8 cellular contexts compared by ENCODE assay signal in the genomic region with DNA sequence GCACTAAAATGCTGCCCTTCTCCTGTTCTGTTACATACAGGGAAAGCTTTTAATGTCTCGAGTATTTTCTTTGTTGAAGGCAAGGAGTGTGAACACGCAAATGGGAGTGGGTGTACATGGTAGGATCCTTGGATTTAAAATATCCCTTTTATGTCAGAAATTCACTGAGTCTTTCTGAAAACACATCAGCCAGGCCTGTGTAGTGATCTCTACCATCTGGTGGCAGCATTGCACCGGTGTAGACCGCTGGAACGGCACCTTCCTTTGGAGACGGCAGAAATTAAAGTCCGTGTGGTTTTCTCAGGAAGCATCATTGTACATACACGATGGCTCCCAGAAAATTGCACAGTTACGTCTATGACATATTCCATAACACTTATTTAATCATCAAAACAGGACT.
DNase-seq lines count a peak whose midpoint lies in the region; ATAC-seq and TF ChIP-seq lines count a peak whose summit lies in the region.

No MANE protein-coding gene starts in this region.

- peak; percentile 56 for DNase-seq in activated CD4-positive, alpha-beta T cell treated with anti-CD3 and anti-CD28 coated beads, Interleukin-2, amount 10 ng/mL, durations not matched to agents 24 days and 14 days
- DNase-seq in activated CD4-positive, alpha-beta T cell treated with anti-CD3 and anti-CD28 coated beads, Interleukin-2, amount 50 U/mL, for 1 hour: no peak
- peak; percentile 35 for DNase-seq in NCI-H1694 (lab: John Stamatoyannopoulos, UW)
- DNase-seq in anterior cingulate cortex (lab: John Stamatoyannopoulos, UW): peak in 34 of 58 donors; percentile 1 to 61 (median 16)
- peak; percentile 81 for DNase-seq in neural progenitor cell (ENCODE audit: low spot score)
- DNase-seq in OCI-M2 (lab: John Stamatoyannopoulos, UW; ENCODE audit: unreplicated experiment): no peak
- no peak for DNase-seq in stimulated activated effector memory CD8-positive, alpha-beta T cell treated with anti-CD3 and anti-CD28 coated beads, Interleukin-12 subunit alpha, Interleukin-12 subunit beta, amount 100 ng/mL, for 72 hours (ENCODE audit: low spot score in 2 of 2)

- H3K4me2 ChIP-seq in neural progenitor cell: no peak overlapping the region

- H3K4me1 Mint-ChIP-seq in activated CD4-positive, alpha-beta T cell treated with anti-CD3 and anti-CD28 coated beads, Interleukin-2, amount 10 ng/mL, durations not matched to agents 24 days and 14 days: no peaks in the 10 kb centered on the region
- peaks cover 22% of the 10 kb centered on the region for H3K4me1 Mint-ChIP-seq in neural progenitor cell
- H3K4me1 Mint-ChIP-seq in stimulated activated effector memory CD8-positive, alpha-beta T cell treated with anti-CD3 and anti-CD28 coated beads, Interleukin-12 subunit alpha, Interleukin-12 subunit beta, amount 100 ng/mL, for 72 hours: no peaks in the 10 kb centered on the region

- H3K4me3 Mint-ChIP-seq in activated CD4-positive, alpha-beta T cell treated with anti-CD3 and anti-CD28 coated beads, Interleukin-2, amount 10 ng/mL, durations not matched to agents 24 days and 14 days: no peak overlapping the region
- H3K4me3 Mint-ChIP-seq in neural progenitor cell: no peak overlapping the region
- no peak overlapping the region for H3K4me3 Mint-ChIP-seq in stimulated activated effector memory CD8-positive, alpha-beta T cell treated with anti-CD3 and anti-CD28 coated beads, Interleukin-12 subunit alpha, Interleukin-12 subunit beta, amount 100 ng/mL, for 72 hours

- no peaks in the 10 kb centered on the region for H4K20me1 ChIP-seq in neural progenitor cell (ENCODE audit: low read depth)

- H3K4me3 ChIP-seq in neural progenitor cell: no peak overlapping the region

- H3K4me1 ChIP-seq in neural progenitor cell: peaks cover 24% of the 10 kb centered on the region

- no peaks in the 10 kb centered on the region for H3K36me3 ChIP-seq in neural progenitor cell

- no peaks in the 10 kb centered on the region for H3K27me3 ChIP-seq in neural progenitor cell

- no peak overlapping the region for H3K27ac ChIP-seq in neural progenitor cell

- H3K27ac Mint-ChIP-seq in activated CD4-positive, alpha-beta T cell treated with anti-CD3 and anti-CD28 coated beads, Interleukin-2, amount 10 ng/mL, durations not matched to agents 24 days and 14 days: no peak overlapping the region
- H3K27ac Mint-ChIP-seq in neural progenitor cell: no peak overlapping the region
- H3K27ac Mint-ChIP-seq in stimulated activated effector memory CD8-positive, alpha-beta T cell treated with anti-CD3 and anti-CD28 coated beads, Interleukin-12 subunit alpha, Interleukin-12 subunit beta, amount 100 ng/mL, for 72 hours: no peak overlapping the region

- peak overlapping the region; percentile 41 for H2AFZ ChIP-seq in neural progenitor cell (replicated peaks)

- intact Hi-C loops in activated CD4-positive, alpha-beta T cell treated with anti-CD3 and anti-CD28 coated beads, Interleukin-2, amount 10 ng/mL, durations not matched to agents 24 days and 14 days (cut with micrococcal nuclease): no loop called here

- no peaks in the 10 kb centered on the region for H3K9me3 Mint-ChIP-seq in activated CD4-positive, alpha-beta T cell treated with anti-CD3 and anti-CD28 coated beads, Interleukin-2, amount 10 ng/mL, durations not matched to agents 24 days and 14 days
- peaks cover 5% of the 10 kb centered on the region for H3K9me3 Mint-ChIP-seq in neural progenitor cell
- H3K9me3 Mint-ChIP-seq in stimulated activated effector memory CD8-positive, alpha-beta T cell treated with anti-CD3 and anti-CD28 coated beads, Interleukin-12 subunit alpha, Interleukin-12 subunit beta, amount 100 ng/mL, for 72 hours: no peaks in the 10 kb centered on the region

- no peaks in the 10 kb centered on the region for H3K79me2 ChIP-seq in neural progenitor cell (ENCODE audit: low read depth)

- peak; percentile 79 for TF ChIP-seq CTCF in neural progenitor cell (IDR thresholded peaks at IDR 0.05)

- no peak overlapping the region for H3K9ac ChIP-seq in neural progenitor cell

- peaks cover 21% of the 10 kb centered on the region for H3F3A ChIP-seq in neural progenitor cell (ENCODE audit: low read depth)

- H3K36me3 Mint-ChIP-seq in activated CD4-positive, alpha-beta T cell treated with anti-CD3 and anti-CD28 coated beads, Interleukin-2, amount 10 ng/mL, durations not matched to agents 24 days and 14 days (ENCODE audit: low read depth): no peaks in the 10 kb centered on the region
- no peaks in the 10 kb centered on the region for H3K36me3 Mint-ChIP-seq in neural progenitor cell
- H3K36me3 Mint-ChIP-seq in stimulated activated effector memory CD8-positive, alpha-beta T cell treated with anti-CD3 and anti-CD28 coated beads, Interleukin-12 subunit alpha, Interleukin-12 subunit beta, amount 100 ng/mL, for 72 hours: no peaks in the 10 kb centered on the region

- no peak for ATAC-seq in GM21526 (IDR thresholded peaks at IDR 0.05; ENCODE audit: low FRiP score, unreplicated experiment)
- no peak for ATAC-seq in stimulated activated effector memory CD8-positive, alpha-beta T cell treated with anti-CD3 and anti-CD28 coated beads, Interleukin-12 subunit alpha, Interleukin-12 subunit beta, amount 100 ng/mL, for 72 hours

- H3K27me3 Mint-ChIP-seq in activated CD4-positive, alpha-beta T cell treated with anti-CD3 and anti-CD28 coated beads, Interleukin-2, amount 10 ng/mL, durations not matched to agents 24 days and 14 days: peaks cover 19% of the 10 kb centered on the region
- H3K27me3 Mint-ChIP-seq in neural progenitor cell (ENCODE audit: insufficient read depth, low read depth): peaks cover 6% of the 10 kb centered on the region

- H3K9me3 ChIP-seq in neural progenitor cell (ENCODE audit: low read depth): no peaks in the 10 kb centered on the region

Comparison
In these comparisons a context has a peak if more than half of its experiments do, and no peak if none do; other contexts are left out.
1. DNase-seq: peak in activated CD4-positive, alpha-beta T cell treated with anti-CD3 and anti-CD28 coated beads, Interleukin-2, amount 10 ng/mL, durations not matched to agents 24 days and 14 days (single experiment), NCI-H1694 (single experiment), anterior cingulate cortex (34 of 58) and neural progenitor cell (single experiment); none in activated CD4-positive, alpha-beta T cell treated with anti-CD3 and anti-CD28 coated beads, Interleukin-2, amount 50 U/mL, for 1 hour (single experiment), OCI-M2 (single experiment) and stimulated activated effector memory CD8-positive, alpha-beta T cell treated with anti-CD3 and anti-CD28 coated beads, Interleukin-12 subunit alpha, Interleukin-12 subunit beta, amount 100 ng/mL, for 72 hours (0 of 2).